Comparison of ENCODE assay signal across 7 cellular contexts in genomic region chr1:19289244-19289643, GRCh38. TPM values are rescaled to one million over a fixed set of nuclear protein-coding genes. Genes with fewer than 3 reads are reported as not detected.
DNase-seq lines count a peak whose midpoint lies in the region; ATAC-seq and TF ChIP-seq lines count a peak whose summit lies in the region.
"Had no signal": no experiment of that assay in that cellular context is flagged by ENCODE, and none has a peak within 500 bp of the region (broad histone marks: within the 10 kb centered on the region; RNA-seq: fewer than 3 reads in every experiment).

No MANE protein-coding gene starts in this region.

- peak overlapping the region; percentile 66 for H3K4me3 Mint-ChIP-seq in Caco-2 (ENCODE audit: unreplicated experiment)

- no peaks in the 10 kb centered on the region for H3K36me3 ChIP-seq in Caco-2 (ENCODE audit: control insufficient read depth, insufficient read depth, low read length)
- no peaks in the 10 kb centered on the region for H3K36me3 ChIP-seq in breast epithelium
- H3K36me3 ChIP-seq in muscle layer of colon (ENCODE audit: insufficient read depth, low read length) = no peaks in the 10 kb centered on the region

- H3K9me3 ChIP-seq in Caco-2 (no peaks in the 10 kb centered on the region), breast epithelium (peaks cover 5% of the 10 kb centered on the region in 2 donors), muscle layer of colon (ENCODE audit: low read length) (no peaks in the 10 kb centered on the region)

- POLR2A ChIA-PET in Caco-2 (lab: Charles Lee) = no interaction called here

- H3K27me3 ChIP-seq in Caco-2 (replicated peaks; ENCODE audit: control insufficient read depth, insufficient read depth, low read length) (no peaks in the 10 kb centered on the region), breast epithelium (no peaks in the 10 kb centered on the region), muscle layer of colon (ENCODE audit: control insufficient read depth in 1 of 2, insufficient read depth in 2 of 2, low read length in 2 of 2) (no peaks in the 10 kb centered on the region)

- TF ChIP-seq CTCF in Caco-2 (IDR thresholded peaks at IDR 0.05; ENCODE audit: insufficient read depth in 1 of 2, low read depth in 1 of 2, low read length in 1 of 2, severe bottlenecking in 1 of 2, unreplicated experiment in 1 of 2) (no peak), breast epithelium (IDR thresholded peaks at IDR 0.05) (no peak)

- no peak for ATAC-seq in HG03095 (IDR thresholded peaks at IDR 0.05; ENCODE audit: unreplicated experiment)

- CTCF ChIA-PET in Caco-2 (lab: Charles Lee) = no interaction called here

- H3K27ac ChIP-seq in breast epithelium (no peak overlapping the region), muscle layer of colon (ENCODE audit: low read depth, low read length) (no peak overlapping the region)

- H3K4me3 ChIP-seq in Caco-2 (ENCODE audit: low read depth, low read length) (peak overlapping the region; percentile 53), breast epithelium (peak overlapping the region; percentile 36 to 61 (median 54)), muscle layer of colon (ENCODE audit: low read depth in 1 of 2, low read length in 2 of 2) (peak overlapping the region; percentile 11 to 60)

- no peak for TF ChIP-seq POLR2A in breast epithelium (IDR thresholded peaks at IDR 0.05)

- DNase-seq in Caco-2 (no peak), breast epithelium (ENCODE audit: low spot score in 2 of 2) (no peak), NCI-H1092 treated with DMSO at 0.1 percent for 48 hours (lab: John Stamatoyannopoulos, UW) (no peak), NCI-H1105 (lab: John Stamatoyannopoulos, UW) (no peak)
- DNase-seq: NCI-H510A treated with DMSO at 0.1 percent for 48 hours had no signal

- no peaks in the 10 kb centered on the region for H3K27me3 Mint-ChIP-seq in Caco-2 (ENCODE audit: insufficient read depth, unreplicated experiment)

- no peak overlapping the region for H3K27ac Mint-ChIP-seq in Caco-2 (ENCODE audit: unreplicated experiment)

- H3K36me3 Mint-ChIP-seq in Caco-2 (ENCODE audit: insufficient read depth, unreplicated experiment) = no peaks in the 10 kb centered on the region

- intact Hi-C loops in Caco-2 (cut with micrococcal nuclease; ENCODE audit: unreplicated experiment) (no loop called here), breast epithelium (cut with DNase I; ENCODE audit: low total_unique reads) (loop anchor here (5.0 kb wide), 1 partner anchor 438 kb away; no protein-coding TSS in a partner anchor)

- no TSS peak for BruUV-seq in Caco-2 (replicated peaks; lab: Mats Ljungman, UMichigan)

- peaks cover 15% of the 10 kb centered on the region for H3K9me3 Mint-ChIP-seq in Caco-2 (ENCODE audit: unreplicated experiment)

- H3K4me1 ChIP-seq in Caco-2 (no peaks in the 10 kb centered on the region), breast epithelium (no peaks in the 10 kb centered on the region), muscle layer of colon (ENCODE audit: insufficient read depth, low read length) (peaks cover 6% of the 10 kb centered on the region)

- H3K4me1 Mint-ChIP-seq in Caco-2 (ENCODE audit: low read depth, unreplicated experiment) = peaks cover 10% of the 10 kb centered on the region

- no peak overlapping the region for H3K9ac ChIP-seq in muscle layer of colon (ENCODE audit: low read length)

RNA-seq across cellular contexts. Expression of gene AKR7A3, which starts 0.7 kb away (rescaled TPM):
- total RNA-seq in Caco-2 (2022) (2.4 and 2.8 TPM in 2 replicates), breast epithelium (1 to 10 TPM; 1.4 to 7.9 (median 5.1) TPM)

RNA-seq across cellular contexts. Expression of gene AKR7A2, which starts 22.7 kb away (rescaled TPM):
- total RNA-seq in Caco-2 (2022) (55.4 and 56.7 TPM in 2 replicates), breast epithelium (100 to 1,000 TPM in 1 of 3 donors, 10 to 100 TPM in 2; 65.9 to 116 (median 80.5) TPM)

RNA-seq across cellular contexts. Expression of gene SLC66A1, which starts 22.9 kb away (rescaled TPM):
- total RNA-seq in Caco-2 (2022) (22.0 and 24.0 TPM in 2 replicates), breast epithelium (10 to 100 TPM in 2 of 3 donors, 1 to 10 TPM in 1; 6.2 to 13.9 (median 13.1) TPM)

RNA-seq across cellular contexts. Expression of gene MRTO4, which starts 37.6 kb away (rescaled TPM):
- total RNA-seq in Caco-2 (2022) = 52.6 TPM in 2 replicates
- 10 to 100 TPM; 18.9 to 35.4 (median 27.4) TPM for total RNA-seq in breast epithelium

RNA-seq across cellular contexts. Expression of gene EMC1, which starts 37.9 kb away (rescaled TPM):
- 48.8 and 51.5 TPM in 2 replicates for total RNA-seq in Caco-2 (2022)
- 10 to 100 TPM; 22.3 to 42.3 (median 32.3) TPM for total RNA-seq in breast epithelium
